In genomic region chr1:156090822-156091188, GRCh38 we compare ENCODE assay signal across 8 cellular contexts. TPM values are rescaled to one million over a fixed set of nuclear protein-coding genes. Genes with fewer than 3 reads are reported as not detected.
DNase-seq lines count a peak whose midpoint lies in the region; ATAC-seq and TF ChIP-seq lines count a peak whose summit lies in the region.

No MANE protein-coding gene starts in this region.

- H3K23ac ChIP-seq in mesenchymal stem cell (ENCODE audit: low read length in 2 of 2) = no peak overlapping the region

- no peak overlapping the region for H3K14ac ChIP-seq in mesenchymal stem cell (ENCODE audit: low read length in 2 of 2)

- peaks cover 12% of the 10 kb centered on the region for H3K4me1 ChIP-seq in mesenchymal stem cell (ENCODE audit: control insufficient read depth, insufficient read depth, low read depth, low read length)

- no peak overlapping the region for H3K4ac ChIP-seq in mesenchymal stem cell (ENCODE audit: low read depth in 1 of 2, low read length in 2 of 2)

- no peak overlapping the region for H3K27ac ChIP-seq in mesenchymal stem cell (ENCODE audit: low read length, poor library complexity, severe bottlenecking)

- peak overlapping the region; percentile 46 for H4K91ac ChIP-seq in mesenchymal stem cell (ENCODE audit: low read length)

- no peaks in the 10 kb centered on the region for H3K27me3 ChIP-seq in mesenchymal stem cell (ENCODE audit: control insufficient read depth in 1 of 2, insufficient read depth in 1 of 2, low read length in 2 of 2)

- H2AFZ ChIP-seq in mesenchymal stem cell (ENCODE audit: low read depth, low read length) = no peak overlapping the region

- peak; percentile 87 for TF ChIP-seq CTCF in activated CD8-positive, alpha-beta T cell treated with anti-CD3 and anti-CD28 coated beads for 36 hours (IDR thresholded peaks at IDR 0.05)

- peak overlapping the region; percentile 27 for H2AK5ac ChIP-seq in mesenchymal stem cell (ENCODE audit: low read length, severe bottlenecking)

- H2BK12ac ChIP-seq in mesenchymal stem cell (ENCODE audit: low read length in 2 of 2) = peak overlapping the region in 1 of 2 experiments; percentile 65

- peak overlapping the region; percentile 76 for H4K8ac ChIP-seq in mesenchymal stem cell (ENCODE audit: low read length)

- H3K18ac ChIP-seq in mesenchymal stem cell (ENCODE audit: low read depth in 1 of 2, low read length in 2 of 2) = peak overlapping the region in 1 of 2 experiments; percentile 29

- H3K36me3 Mint-ChIP-seq in activated CD8-positive, alpha-beta T cell treated with anti-CD3 and anti-CD28 coated beads for 36 hours (ENCODE audit: low read depth) = no peaks in the 10 kb centered on the region

- no peaks in the 10 kb centered on the region for H3K9me3 ChIP-seq in mesenchymal stem cell (ENCODE audit: control insufficient read depth, low read length)

- intact Hi-C loops in activated CD8-positive, alpha-beta T cell treated with anti-CD3 and anti-CD28 coated beads for 36 hours (cut with micrococcal nuclease) = loop anchor here (1.0 to 10.0 kb wide), 2 partner anchors 39 to 134 kb away; no protein-coding TSS in a partner anchor

- no peak overlapping the region for H3K4me3 Mint-ChIP-seq in activated CD8-positive, alpha-beta T cell treated with anti-CD3 and anti-CD28 coated beads for 36 hours

- H3K4me3 ChIP-seq in mesenchymal stem cell (ENCODE audit: insufficient read depth in 1 of 2, low read depth in 1 of 2, low read length in 2 of 2) = no peak overlapping the region

- no peak overlapping the region for H2BK120ac ChIP-seq in mesenchymal stem cell (ENCODE audit: low read depth, low read length)

- peaks cover 5% of the 10 kb centered on the region for H3K4me1 Mint-ChIP-seq in activated CD8-positive, alpha-beta T cell treated with anti-CD3 and anti-CD28 coated beads for 36 hours (ENCODE audit: low read depth)

- peaks cover 0 to 19% of the 10 kb centered on the region in 2 experiments for H3K36me3 ChIP-seq in mesenchymal stem cell (ENCODE audit: control insufficient read depth in 1 of 2, insufficient read depth in 2 of 2, low read depth in 1 of 2, low read length in 2 of 2)

- CTCF ChIA-PET in activated CD8-positive, alpha-beta T cell treated with anti-CD3 and anti-CD28 coated beads for 36 hours (lab: Charles Lee) = interaction anchor here (0.6 to 22.5 kb wide), 23 partner anchors 9 to 356 kb away, joined by 3 to 772 read pairs (median 5); partner anchors contain the start of genes LMNA, SLC25A44 and SMG5

- no peak overlapping the region for H2BK5ac ChIP-seq in mesenchymal stem cell (ENCODE audit: low read depth, low read length, poor library complexity, severe bottlenecking)

- 42% methylated on average over 14 of the region's 14 CpGs for WGBS in mesenchymal stem cell

- H3K4me2 ChIP-seq in mesenchymal stem cell (ENCODE audit: low read length, poor library complexity, severe bottlenecking) = no peak overlapping the region

- no peak overlapping the region for H3K27ac Mint-ChIP-seq in activated CD8-positive, alpha-beta T cell treated with anti-CD3 and anti-CD28 coated beads for 36 hours

- DNase-seq in Daoy (ENCODE audit: low read depth) (peak; percentile 86), NCI-H82 treated with DMSO at 0.1 percent for 48 hours (lab: John Stamatoyannopoulos, UW; ENCODE audit: unreplicated experiment) (peak; percentile 72), ecto neural progenitor cell (ENCODE audit: low spot score) (peak; percentile 88), mesenchymal stem cell (peak; percentile 80)
- peak; percentile 94 for DNase-seq in activated CD8-positive, alpha-beta T cell treated with anti-CD3 and anti-CD28 coated beads for 36 hours
- peak; percentile 76 to 84 for DNase-seq in stimulated activated CD8-positive, alpha-beta memory T cell treated with anti-CD3 and anti-CD28 coated beads, Interleukin-2, amount 100 ng/mL, for 1 hour (ENCODE audit: low read depth in 2 of 2)

- H3K79me1 ChIP-seq in mesenchymal stem cell (replicated peaks; ENCODE audit: low read length, poor library complexity, severe bottlenecking) = peaks cover 25% of the 10 kb centered on the region

- no peaks in the 10 kb centered on the region for H3K9me3 Mint-ChIP-seq in activated CD8-positive, alpha-beta T cell treated with anti-CD3 and anti-CD28 coated beads for 36 hours

- ATAC-seq in HG03432 (IDR thresholded peaks at IDR 0.05; ENCODE audit: unreplicated experiment) (peak; percentile 60), GM21367 (IDR thresholded peaks at IDR 0.05; ENCODE audit: unreplicated experiment) (no peak)
- peak; percentile 98 for ATAC-seq in activated CD8-positive, alpha-beta T cell treated with anti-CD3 and anti-CD28 coated beads for 36 hours

- POLR2A ChIA-PET in activated CD8-positive, alpha-beta T cell treated with anti-CD3 and anti-CD28 coated beads for 36 hours (lab: Charles Lee) = interaction anchor here (0.9 to 2.9 kb wide), 5 partner anchors 16 to 133 kb away, joined by 3 to 18 read pairs (median 4); partner anchors contain the start of gene LMNA

- no peak overlapping the region for H2BK15ac ChIP-seq in mesenchymal stem cell (ENCODE audit: low read depth, poor library complexity, severe bottlenecking)

- H3K27me3 Mint-ChIP-seq in activated CD8-positive, alpha-beta T cell treated with anti-CD3 and anti-CD28 coated beads for 36 hours = peaks cover 26% of the 10 kb centered on the region

- peak overlapping the region; percentile 27 for H3K9ac ChIP-seq in mesenchymal stem cell (ENCODE audit: low read length)

RNA-seq across cellular contexts. Expression of gene MEX3A, which starts 8.5 kb away (rescaled TPM):
- 5.3 and 12.8 TPM in 2 replicates for total RNA-seq in Daoy (2014; rRNA removed; shearing (Covaris generic))
- total RNA-seq in activated CD8-positive, alpha-beta T cell treated with anti-CD3 and anti-CD28 coated beads for 36 hours = under 1 TPM; 0.45 to 0.83 TPM
- 10.4 TPM for polyA plus RNA-seq in mesenchymal stem cell (2013, experiment 1 of 2)
- 10.7 TPM for polyA plus RNA-seq in mesenchymal stem cell (2013, experiment 2 of 2)

RNA-seq across cellular contexts. Expression of gene LMNA, which starts 23.7 kb away (rescaled TPM):
- 708 and 737 TPM in 2 replicates for total RNA-seq in Daoy (2014; rRNA removed; shearing (Covaris generic))
- 10 to 100 TPM; 51.8 to 56.6 TPM for total RNA-seq in activated CD8-positive, alpha-beta T cell treated with anti-CD3 and anti-CD28 coated beads for 36 hours
- 732 TPM for polyA plus RNA-seq in mesenchymal stem cell (2013, experiment 1 of 2)
- polyA plus RNA-seq in mesenchymal stem cell (2013, experiment 2 of 2) = 747 TPM

RNA-seq across cellular contexts. Expression of gene RAB25, which starts 29.8 kb away (rescaled TPM):
- total RNA-seq in Daoy (2014; rRNA removed; shearing (Covaris generic)) = not detected in 2 replicates
- under 1 TPM; 0.49 to 0.63 TPM for total RNA-seq in activated CD8-positive, alpha-beta T cell treated with anti-CD3 and anti-CD28 coated beads for 36 hours
- not detected for polyA plus RNA-seq in mesenchymal stem cell (2013, experiment 1 of 2)
- not detected for polyA plus RNA-seq in mesenchymal stem cell (2013, experiment 2 of 2)

RNA-seq across cellular contexts. Expression of gene LAMTOR2, which starts 36.2 kb away (rescaled TPM):
- total RNA-seq in Daoy (2014; rRNA removed; shearing (Covaris generic)) = 29.8 and 53.9 TPM in 2 replicates
- 10 to 100 TPM; 48.9 to 49.4 TPM for total RNA-seq in activated CD8-positive, alpha-beta T cell treated with anti-CD3 and anti-CD28 coated beads for 36 hours
- polyA plus RNA-seq in mesenchymal stem cell (2013, experiment 1 of 2) = 87.6 TPM
- 91.2 TPM for polyA plus RNA-seq in mesenchymal stem cell (2013, experiment 2 of 2)

RNA-seq across cellular contexts. Expression of gene UBQLN4, which starts 37.2 kb away (rescaled TPM):
- 22.7 and 28.5 TPM in 2 replicates for total RNA-seq in Daoy (2014; rRNA removed; shearing (Covaris generic))
- total RNA-seq in activated CD8-positive, alpha-beta T cell treated with anti-CD3 and anti-CD28 coated beads for 36 hours = 10 to 100 TPM; 36.9 to 39.8 TPM
- polyA plus RNA-seq in mesenchymal stem cell (2013, experiment 1 of 2) = 21.8 TPM
- polyA plus RNA-seq in mesenchymal stem cell (2013, experiment 2 of 2) = 21.1 TPM

Comparison
In these comparisons a context has a peak if more than half of its experiments do, and no peak if none do; other contexts are left out.
1. RNA of gene LMNA, which starts 23.7 kb away (total RNA-seq): 708 to 737 TPM in Daoy; 51.8 to 56.6 TPM in activated CD8-positive, alpha-beta T cell treated with anti-CD3 and anti-CD28 coated beads for 36 hours; every median in the first group is over 10 times any median in the second.
2. Peak in every context shown above with its lines, with median percentiles within 50 percentile points of each other: DNase-seq.